Comparison of ENCODE assay signal across 8 cellular contexts in genomic region chr7:5827755-5828154, GRCh38. TPM values are rescaled to one million over a fixed set of nuclear protein-coding genes. Genes with fewer than 3 reads are reported as not detected.
DNase-seq lines count a peak whose midpoint lies in the region; ATAC-seq and TF ChIP-seq lines count a peak whose summit lies in the region.

No MANE protein-coding gene starts in this region.

- H3K27ac ChIP-seq in OCI-LY1 (ENCODE audit: low read depth, low read length, poor library complexity, severe bottlenecking) (no peak overlapping the region), tibial artery (no peak overlapping the region), vagina (no peak overlapping the region)

- no peak for ATAC-seq in naive B cell (ENCODE audit: low read depth in 2 of 2)

- H3F3A ChIP-seq in OCI-LY1 (ENCODE audit: insufficient read depth, low read length), result no peaks in the 10 kb centered on the region

- H3K36me3 Mint-ChIP-seq in naive B cell, result no peaks in the 10 kb centered on the region

- H3K9me2 ChIP-seq in OCI-LY1 (ENCODE audit: low read depth, low read length), result no peaks in the 10 kb centered on the region

- peak overlapping the region in 2 of 8 donors; percentile 44 to 68 for H3K4me3 Mint-ChIP-seq in naive B cell

- H3K79me2 ChIP-seq in OCI-LY1 (ENCODE audit: insufficient read depth, low read length), result no peaks in the 10 kb centered on the region

- peaks cover 11% of the 10 kb centered on the region for H3K4me1 ChIP-seq in OCI-LY1 (ENCODE audit: insufficient read depth, low read length, severe bottlenecking)
- peaks cover 0 to 8% (median 5%) of the 10 kb centered on the region in 4 donors for H3K4me1 ChIP-seq in tibial artery
- H3K4me1 ChIP-seq in vagina, result peaks cover 13% of the 10 kb centered on the region

- intact Hi-C loops in tibial artery (cut with DNase I; ENCODE audit: low total_unique reads), result no loop called here
- intact Hi-C loops in vagina (cut with DNase I), result no loop called here

- DNase-seq in NCI-H82 (lab: John Stamatoyannopoulos, UW) (peak; percentile 44), NCI-H82 treated with DMSO at 0.1 percent for 48 hours (lab: John Stamatoyannopoulos, UW; ENCODE audit: unreplicated experiment) (no peak), amniotic epithelial cell (ENCODE audit: low read depth) (peak; percentile 7), naive B cell (peak; percentile 6), tibial artery (no peak), occipital lobe (lab: John Stamatoyannopoulos, UW) (no peak), vagina (ENCODE audit: extremely low spot score in 2 of 2) (no peak)

- peaks cover 13 to 16% (median 15%) of the 10 kb centered on the region in 3 donors for H3K4me1 Mint-ChIP-seq in naive B cell

- H3K4me3 ChIP-seq in OCI-LY1 (ENCODE audit: low read depth, low read length, poor library complexity, severe bottlenecking), result no peak overlapping the region
- H3K4me3 ChIP-seq in tibial artery, result no peak overlapping the region
- H3K4me3 ChIP-seq in vagina, result no peak overlapping the region

- no peak overlapping the region for H3K4me2 ChIP-seq in OCI-LY1 (ENCODE audit: low read length)

- no peaks in the 10 kb centered on the region for H3K27me3 Mint-ChIP-seq in naive B cell

- no peaks in the 10 kb centered on the region for H3K9me3 ChIP-seq in OCI-LY1 (ENCODE audit: low read length)
- no peaks in the 10 kb centered on the region for H3K9me3 ChIP-seq in tibial artery
- no peaks in the 10 kb centered on the region for H3K9me3 ChIP-seq in vagina

- TF ChIP-seq POLR2A in vagina (IDR thresholded peaks at IDR 0.05), result no peak

- no peak overlapping the region for H3K27ac Mint-ChIP-seq in naive B cell

- H3K27me3 ChIP-seq in OCI-LY1 (ENCODE audit: insufficient read depth, low read length) (no peaks in the 10 kb centered on the region), tibial artery (no peaks in the 10 kb centered on the region), vagina (no peaks in the 10 kb centered on the region)

- no peaks in the 10 kb centered on the region for H3K36me3 ChIP-seq in OCI-LY1 (ENCODE audit: insufficient read depth, low read length)
- H3K36me3 ChIP-seq in tibial artery, result no peaks in the 10 kb centered on the region
- no peaks in the 10 kb centered on the region for H3K36me3 ChIP-seq in vagina

- H4K20me1 ChIP-seq in OCI-LY1 (ENCODE audit: insufficient read depth, low read length), result no peaks in the 10 kb centered on the region

- H3K9me3 Mint-ChIP-seq in naive B cell, result no peaks in the 10 kb centered on the region

- TF ChIP-seq CTCF in OCI-LY1 (IDR thresholded peaks at IDR 0.05; ENCODE audit: low read length) (peak; percentile 73), tibial artery (IDR thresholded peaks at IDR 0.05) (peak in 1 of 2 experiments; percentile 8), vagina (IDR thresholded peaks at IDR 0.05) (peak in 1 of 3 experiments; percentile 19)

- H2AFZ ChIP-seq in OCI-LY1 (ENCODE audit: low read length), result no peak overlapping the region

- no peak overlapping the region for H3K9ac ChIP-seq in OCI-LY1 (ENCODE audit: low read length)

RNA-seq across cellular contexts. Expression of gene RNF216, which starts 46.3 kb away (rescaled TPM):
- 10 to 100 TPM; 16.0 to 39.2 (median 22.6) TPM for polyA plus RNA-seq in naive B cell (ENCODE audit: low read depth in 6 of 6)
- total RNA-seq in occipital lobe (34.8 TPM), vagina (27.7 TPM)

RNA-seq across cellular contexts. Expression of gene OCM, which starts 52.8 kb away (rescaled TPM):
- polyA plus RNA-seq in naive B cell (ENCODE audit: low read depth in 6 of 6), result under 1 TPM in 2 of 6 donors, not detected in 4; 0.47 to 0.52 TPM
- total RNA-seq in occipital lobe (0.62 TPM), vagina (not detected)

Comparison
In these comparisons a context has a peak if more than half of its experiments do, and no peak if none do; other contexts are left out.
1. DNase-seq: peak in NCI-H82 (single experiment), amniotic epithelial cell (single experiment) and naive B cell (single experiment); none in NCI-H82 treated with DMSO at 0.1 percent for 48 hours (single experiment), tibial artery (0 of 2), occipital lobe (single experiment) and vagina (0 of 2).